15 cellular contexts compared by ENCODE assay signal in genomic region chr12:93425736-93426363, GRCh38. TPM values are rescaled to one million over a fixed set of nuclear protein-coding genes. Genes with fewer than 3 reads are reported as not detected.
DNase-seq lines count a peak whose midpoint lies in the region; ATAC-seq and TF ChIP-seq lines count a peak whose summit lies in the region.
"Had no signal": no experiment of that assay in that cellular context is flagged by ENCODE, and none has a peak within 500 bp of the region (broad histone marks: within the 10 kb centered on the region; RNA-seq: fewer than 3 reads in every experiment).

No MANE protein-coding gene starts in this region.

- POLR2A ChIA-PET in OCI-LY7 (lab: Charles Lee), result interaction anchor here (0.6 to 2.6 kb wide), 11 partner anchors 9 to 1920 kb away, joined by 3 to 38 read pairs (median 6); partner anchors contain the start of gene UBE2N

- H3K4me1 ChIP-seq in left ventricle myocardium inferior (peaks cover 98% of the 10 kb centered on the region), OCI-LY7 (ENCODE audit: insufficient read depth, low read length, poor library complexity, severe bottlenecking) (peaks cover 91% of the 10 kb centered on the region), HAP-1 (peaks cover 38% of the 10 kb centered on the region), foreskin keratinocyte (peaks cover 25% of the 10 kb centered on the region)

- H3K9me3 ChIP-seq in left ventricle myocardium inferior (replicated peaks) (no peaks in the 10 kb centered on the region), OCI-LY7 (ENCODE audit: low read length) (no peaks in the 10 kb centered on the region), HAP-1 (no peaks in the 10 kb centered on the region)
- H3K9me3 ChIP-seq: stomach had no signal

- no peak overlapping the region for H3K4me3 ChIP-seq in left ventricle myocardium inferior
- peak overlapping the region; percentile 39 for H3K4me3 ChIP-seq in OCI-LY7 (ENCODE audit: low read depth, low read length, poor library complexity, severe bottlenecking)
- H3K4me3 ChIP-seq in HAP-1, result no peak overlapping the region
- H3K4me3 ChIP-seq: stomach had no signal

- H3K4me2 ChIP-seq in OCI-LY7 (ENCODE audit: low read length), result peak overlapping the region; percentile 64

- no TSS peak for BruUV-seq in OCI-LY7 (replicated peaks; lab: Mats Ljungman, UMichigan)

- intact Hi-C loops in left ventricle myocardium inferior (cut with micrococcal nuclease) (loop anchor here (10.0 kb wide), 1 partner anchor 641 kb away; no protein-coding TSS in a partner anchor), Right ventricle myocardium superior (cut with DNase I) (no loop called here), OCI-LY7 (cut with micrococcal nuclease; ENCODE audit: unreplicated experiment) (no loop called here), posterior cingulate gyrus (cut with DNase I) (loop anchor here (10.0 kb wide), 1 partner anchor 641 kb away; no protein-coding TSS in a partner anchor)

- H3K27ac ChIP-seq in left ventricle myocardium inferior (replicated peaks) (peak overlapping the region; percentile 53), OCI-LY7 (ENCODE audit: low read depth, low read length, poor library complexity, severe bottlenecking) (peak overlapping the region; percentile 53), foreskin keratinocyte (no peak overlapping the region)

- no peaks in the 10 kb centered on the region for H3K27me3 ChIP-seq in left ventricle myocardium inferior (ENCODE audit: low read depth)
- H3K27me3 ChIP-seq in HAP-1 (ENCODE audit: low read depth), result no peaks in the 10 kb centered on the region
- H3K27me3 ChIP-seq in foreskin keratinocyte, result no peaks in the 10 kb centered on the region
- H3K27me3 ChIP-seq: stomach had no signal

- ATAC-seq in Right ventricle myocardium superior (ENCODE audit: poor library complexity) (no peak), foreskin keratinocyte (no peak), HG03442 (IDR thresholded peaks at IDR 0.05; ENCODE audit: unreplicated experiment) (no peak)
- ATAC-seq: HCT116 had no signal

- H3K9me2 ChIP-seq in OCI-LY7 (ENCODE audit: insufficient read depth, low read length), result no peaks in the 10 kb centered on the region

- H3K79me2 ChIP-seq in OCI-LY7 (ENCODE audit: insufficient read depth, low read depth, low read length), result peaks cover 100% of the 10 kb centered on the region

- peaks cover 82% of the 10 kb centered on the region for H4K20me1 ChIP-seq in OCI-LY7 (ENCODE audit: insufficient read depth, low read length)

- DNase-seq in left ventricle myocardium inferior, result no peak
- no peak for DNase-seq in Right ventricle myocardium superior
- DNase-seq in OCI-LY7 (ENCODE audit: low spot score), result peak; percentile 42
- peak; percentile 31 for DNase-seq in germinal center (ENCODE audit: low spot score)
- DNase-seq in HAP-1 (ENCODE audit: low spot score in 2 of 2), result no peak
- no peak for DNase-seq in posterior cingulate gyrus
- no peak for DNase-seq in foreskin keratinocyte
- DNase-seq: activated CD4-positive, alpha-beta T cell treated with anti-CD3 and anti-CD28 coated beads for 1 hour; amniotic stem cell; GDM1; SHP77; stimulated activated CD4-positive, alpha-beta T cell treated with anti-CD3 and anti-CD28 coated beads, Interleukin-15, amount 100 ng/mL, for 24 hours; stomach had no signal

- CTCF ChIA-PET in OCI-LY7 (lab: Charles Lee; ENCODE audit: unreplicated experiment), result no interaction called here

- TF ChIP-seq CTCF in left ventricle myocardium inferior (IDR thresholded peaks at IDR 0.05; ENCODE audit: borderline replicate concordance) (no peak), OCI-LY7 (conservative IDR thresholded peaks at IDR 0.05; ENCODE audit: low read length) (no peak), foreskin keratinocyte (conservative IDR thresholded peaks at IDR 0.05) (no peak)

- H3K36me3 ChIP-seq in left ventricle myocardium inferior, result no peaks in the 10 kb centered on the region
- peaks cover 34% of the 10 kb centered on the region for H3K36me3 ChIP-seq in OCI-LY7 (ENCODE audit: insufficient read depth, low read length)
- no peaks in the 10 kb centered on the region for H3K36me3 ChIP-seq in HAP-1 (replicated peaks)
- H3K36me3 ChIP-seq: stomach had no signal

- H2AFZ ChIP-seq in OCI-LY7 (ENCODE audit: low read length), result no peak overlapping the region

- in situ Hi-C loops in HAP-1 (cut with MboI; ENCODE audit: low sequenced_read_pairs), result no loop called here

RNA-seq across cellular contexts. Expression of gene UBE2N, which starts 15.9 kb away (rescaled TPM):
- 86.3 TPM for total RNA-seq in left ventricle myocardium inferior
- 77.3 TPM for total RNA-seq in Right ventricle myocardium superior
- 193 and 214 TPM in 2 replicates for total RNA-seq in OCI-LY7 (2014; rRNA removed; shearing (Covaris generic))
- 153 and 163 TPM in 2 replicates for total RNA-seq in OCI-LY7 (2022)
- total RNA-seq in foreskin keratinocyte, result 154 and 167 TPM in 2 replicates
- polyA plus RNA-seq in foreskin keratinocyte, result 116 and 148 TPM in 2 replicates

RNA-seq across cellular contexts. Expression of gene MRPL42, which starts 41.5 kb away (rescaled TPM):
- total RNA-seq in left ventricle myocardium inferior (47.0 TPM), Right ventricle myocardium superior (39.9 TPM), OCI-LY7 (2022) (61.6 and 64.0 TPM in 2 replicates), foreskin keratinocyte (75.4 and 85.8 TPM in 2 replicates)
- total RNA-seq in OCI-LY7 (2014; rRNA removed; shearing (Covaris generic)), result 51.3 and 57.1 TPM in 2 replicates
- 55.5 and 58.3 TPM in 2 replicates for polyA plus RNA-seq in foreskin keratinocyte

RNA-seq across cellular contexts. Expression of gene NUDT4, which starts 48.1 kb away (rescaled TPM):
- total RNA-seq in left ventricle myocardium inferior (283 TPM), Right ventricle myocardium superior (410 TPM), OCI-LY7 (2022) (32.4 and 32.5 TPM in 2 replicates), foreskin keratinocyte (38.4 and 39.7 TPM in 2 replicates)
- 20.3 and 26.4 TPM in 2 replicates for total RNA-seq in OCI-LY7 (2014; rRNA removed; shearing (Covaris generic))
- 16.4 and 18.2 TPM in 2 replicates for polyA plus RNA-seq in foreskin keratinocyte

Comparison
In these comparisons a context has a peak if more than half of its experiments do, and no peak if none do; other contexts are left out.
1. intact Hi-C loops: an anchor here in left ventricle myocardium inferior (10.0 kb wide) and posterior cingulate gyrus (10.0 kb wide); none called in Right ventricle myocardium superior and OCI-LY7.
2. DNase-seq: peak in OCI-LY7 (single experiment) and germinal center (single experiment); none in left ventricle myocardium inferior (single experiment), Right ventricle myocardium superior (single experiment), HAP-1 (0 of 2), posterior cingulate gyrus (0 of 10) and foreskin keratinocyte (0 of 2).